ENCODE assay signal across 10 cellular contexts in genomic region chr17:39791296-39791992, GRCh38. TPM values are rescaled to one million over a fixed set of nuclear protein-coding genes. Genes with fewer than 3 reads are reported as not detected.
DNase-seq lines count a peak whose midpoint lies in the region; ATAC-seq lines count a peak whose summit lies in the region.
"Had no signal": no experiment of that assay in that cellular context is flagged by ENCODE, and none has a peak within 500 bp of the region (broad histone marks: within the 10 kb centered on the region; RNA-seq: fewer than 3 reads in every experiment).

No MANE protein-coding gene starts in this region.

- POLR2A ChIA-PET in activated CD4-positive, alpha-beta memory T cell treated with anti-CD3 and anti-CD28 coated beads, Interleukin-2, amount 10 ng/mL, durations not matched to agents 7 days and 5 days (lab: Charles Lee), result interaction anchor here (0.8 to 7.9 kb wide), 14 partner anchors 9 to 387 kb away, joined by 3 to 141 read pairs (median 10); partner anchors contain the start of genes IKZF3 and PSMD3

- peak; percentile 70 for ATAC-seq in activated CD8-positive, alpha-beta memory T cell treated with anti-CD3 and anti-CD28 coated beads, Interleukin-2, amount 10 ng/mL, durations not matched to agents 7 days and 5 days
- ATAC-seq in naive B cell (ENCODE audit: low read depth in 2 of 2), result no peak
- no peak for ATAC-seq in HG03159 (IDR thresholded peaks at IDR 0.05; ENCODE audit: unreplicated experiment)

- peaks cover 62% of the 10 kb centered on the region for H3K4me1 Mint-ChIP-seq in activated CD8-positive, alpha-beta memory T cell treated with anti-CD3 and anti-CD28 coated beads, Interleukin-2, amount 10 ng/mL, durations not matched to agents 7 days and 5 days
- peaks cover 64% of the 10 kb centered on the region for H3K4me1 Mint-ChIP-seq in activated CD4-positive, alpha-beta memory T cell treated with anti-CD3 and anti-CD28 coated beads, Interleukin-2, amount 10 ng/mL, durations not matched to agents 7 days and 5 days
- peaks cover 57 to 82% (median 65%) of the 10 kb centered on the region in 3 donors for H3K4me1 Mint-ChIP-seq in naive B cell

- CTCF ChIA-PET in activated CD8-positive, alpha-beta memory T cell treated with anti-CD3 and anti-CD28 coated beads, Interleukin-2, amount 10 ng/mL, durations not matched to agents 7 days and 5 days (lab: Charles Lee), result interaction anchor here (0.7 to 5.3 kb wide), 11 partner anchors 9 to 189 kb away, joined by 3 to 32 read pairs (median 3); partner anchors contain the start of genes IKZF3 and PSMD3
- CTCF ChIA-PET in activated CD4-positive, alpha-beta memory T cell treated with anti-CD3 and anti-CD28 coated beads, Interleukin-2, amount 10 ng/mL, durations not matched to agents 7 days and 5 days (lab: Charles Lee), result interaction anchor here (1.0 to 2.8 kb wide), 6 partner anchors 10 to 103 kb away, joined by 3 to 17 read pairs (median 7); partner anchors contain the start of gene PGAP3

- peaks cover 42% of the 10 kb centered on the region for H3K36me3 Mint-ChIP-seq in activated CD8-positive, alpha-beta memory T cell treated with anti-CD3 and anti-CD28 coated beads, Interleukin-2, amount 10 ng/mL, durations not matched to agents 7 days and 5 days
- H3K36me3 Mint-ChIP-seq in activated CD4-positive, alpha-beta memory T cell treated with anti-CD3 and anti-CD28 coated beads, Interleukin-2, amount 10 ng/mL, durations not matched to agents 7 days and 5 days (ENCODE audit: low read depth), result peaks cover 46% of the 10 kb centered on the region
- peaks cover 30% of the 10 kb centered on the region in 2 donors for H3K36me3 Mint-ChIP-seq in naive B cell

- no peaks in the 10 kb centered on the region for H3K27me3 Mint-ChIP-seq in activated CD8-positive, alpha-beta memory T cell treated with anti-CD3 and anti-CD28 coated beads, Interleukin-2, amount 10 ng/mL, durations not matched to agents 7 days and 5 days
- H3K27me3 Mint-ChIP-seq in activated CD4-positive, alpha-beta memory T cell treated with anti-CD3 and anti-CD28 coated beads, Interleukin-2, amount 10 ng/mL, durations not matched to agents 7 days and 5 days, result no peaks in the 10 kb centered on the region
- H3K27me3 Mint-ChIP-seq in naive B cell, result no peaks in the 10 kb centered on the region

- peak; percentile 73 for DNase-seq in activated CD8-positive, alpha-beta memory T cell treated with anti-CD3 and anti-CD28 coated beads, Interleukin-2, amount 10 ng/mL, durations not matched to agents 7 days and 5 days
- DNase-seq in activated CD8-positive, alpha-beta memory T cell treated with anti-CD3 and anti-CD28 coated beads, Interleukin-2, amount 50 U/mL, for 48 hours, result no peak
- DNase-seq in activated CD4-positive, alpha-beta memory T cell treated with anti-CD3 and anti-CD28 coated beads, Interleukin-2, amount 10 ng/mL, durations not matched to agents 7 days and 5 days, result peak; percentile 56
- DNase-seq in naive B cell (no peak), superior temporal gyrus (ENCODE audit: extremely low spot score) (peak; percentile 36), hepatic stellate cell (ENCODE audit: low spot score) (no peak), mucosa of gallbladder (ENCODE audit: low spot score) (no peak)
- DNase-seq: NCI-H2227 treated with DMSO at 0.1 percent for 48 hours, thyroid gland had no signal

- peak overlapping the region; percentile 29 for H3K4me3 Mint-ChIP-seq in activated CD8-positive, alpha-beta memory T cell treated with anti-CD3 and anti-CD28 coated beads, Interleukin-2, amount 10 ng/mL, durations not matched to agents 7 days and 5 days
- H3K4me3 Mint-ChIP-seq in activated CD4-positive, alpha-beta memory T cell treated with anti-CD3 and anti-CD28 coated beads, Interleukin-2, amount 10 ng/mL, durations not matched to agents 7 days and 5 days, result peak overlapping the region; percentile 62
- peak overlapping the region in 6 of 8 donors; percentile 21 to 65 (median 45) for H3K4me3 Mint-ChIP-seq in naive B cell

- no peaks in the 10 kb centered on the region for H3K9me3 Mint-ChIP-seq in activated CD8-positive, alpha-beta memory T cell treated with anti-CD3 and anti-CD28 coated beads, Interleukin-2, amount 10 ng/mL, durations not matched to agents 7 days and 5 days (ENCODE audit: low read depth)
- H3K9me3 Mint-ChIP-seq in activated CD4-positive, alpha-beta memory T cell treated with anti-CD3 and anti-CD28 coated beads, Interleukin-2, amount 10 ng/mL, durations not matched to agents 7 days and 5 days, result no peaks in the 10 kb centered on the region
- H3K9me3 Mint-ChIP-seq in naive B cell, result no peaks in the 10 kb centered on the region

- H3K27ac Mint-ChIP-seq in activated CD8-positive, alpha-beta memory T cell treated with anti-CD3 and anti-CD28 coated beads, Interleukin-2, amount 10 ng/mL, durations not matched to agents 7 days and 5 days, result peak overlapping the region; percentile 86
- peak overlapping the region; percentile 88 for H3K27ac Mint-ChIP-seq in activated CD4-positive, alpha-beta memory T cell treated with anti-CD3 and anti-CD28 coated beads, Interleukin-2, amount 10 ng/mL, durations not matched to agents 7 days and 5 days
- peak overlapping the region; percentile 6 to 95 (median 66) for H3K27ac Mint-ChIP-seq in naive B cell

RNA-seq across cellular contexts. Expression of gene GRB7, which starts 53.7 kb away (rescaled TPM):
- total RNA-seq in activated CD8-positive, alpha-beta memory T cell treated with anti-CD3 and anti-CD28 coated beads, Interleukin-2, amount 10 ng/mL, durations not matched to agents 7 days and 5 days, result under 1 TPM in 1 of 2 experiments, not detected in 1; 0.19 TPM
- under 1 TPM; 0.30 to 0.40 TPM for total RNA-seq in activated CD4-positive, alpha-beta memory T cell treated with anti-CD3 and anti-CD28 coated beads, Interleukin-2, amount 10 ng/mL, durations not matched to agents 7 days and 5 days
- polyA plus RNA-seq in naive B cell (ENCODE audit: low read depth in 6 of 6), result under 1 TPM in 3 of 6 donors, not detected in 3; 0.23 to 0.65 (median 0.29) TPM
- total RNA-seq in mucosa of gallbladder, result 92.8 TPM

Comparison
In these comparisons a context has a peak if more than half of its experiments do, and no peak if none do; other contexts are left out.
1. DNase-seq: peak in activated CD8-positive, alpha-beta memory T cell treated with anti-CD3 and anti-CD28 coated beads, Interleukin-2, amount 10 ng/mL, durations not matched to agents 7 days and 5 days (single experiment), activated CD4-positive, alpha-beta memory T cell treated with anti-CD3 and anti-CD28 coated beads, Interleukin-2, amount 10 ng/mL, durations not matched to agents 7 days and 5 days (single experiment) and superior temporal gyrus (single experiment); none in activated CD8-positive, alpha-beta memory T cell treated with anti-CD3 and anti-CD28 coated beads, Interleukin-2, amount 50 U/mL, for 48 hours (single experiment), naive B cell (single experiment), hepatic stellate cell (single experiment) and mucosa of gallbladder (single experiment).
2. RNA of gene GRB7, which starts 53.7 kb away (total RNA-seq): 92.8 TPM in mucosa of gallbladder (single experiment); 0.30 to 0.40 TPM in activated CD4-positive, alpha-beta memory T cell treated with anti-CD3 and anti-CD28 coated beads, Interleukin-2, amount 10 ng/mL, durations not matched to agents 7 days and 5 days and 0.19 TPM in activated CD8-positive, alpha-beta memory T cell treated with anti-CD3 and anti-CD28 coated beads, Interleukin-2, amount 10 ng/mL, durations not matched to agents 7 days and 5 days; every median in the first group is over 10 times any median in the second.
3. Peak in every context shown above with its lines, with median percentiles within 50 percentile points of each other: H3K27ac Mint-ChIP-seq and H3K4me3 Mint-ChIP-seq.